ENCODE assay signal across 12 cellular contexts in genomic region chr3:183159319-183159718, GRCh38. TPM values are rescaled to one million over a fixed set of nuclear protein-coding genes. Genes with fewer than 3 reads are reported as not detected.
A peak's percentile ranks its signal among the peaks of the same experiment; 100 is the strongest.
DNase-seq lines count a peak whose midpoint lies in the region; ATAC-seq and TF ChIP-seq lines count a peak whose summit lies in the region.
"Had no signal": no experiment of that assay in that cellular context is flagged by ENCODE, and none has a peak within 500 bp of the region (broad histone marks: within the 10 kb centered on the region; RNA-seq: fewer than 3 reads in every experiment).

No MANE protein-coding gene starts in this region.

- H3K27me3 ChIP-seq in neural progenitor cell: peaks cover 43% of the 10 kb centered on the region
- H3K27me3 ChIP-seq: ovary had no signal

- peak; percentile 67 for DNase-seq in activated CD4-positive, alpha-beta T cell treated with anti-CD3 and anti-CD28 coated beads, Interleukin-2, amount 10 ng/mL, durations not matched to agents 24 days and 14 days
- DNase-seq in activated CD4-positive, alpha-beta T cell treated with anti-CD3 and anti-CD28 coated beads, Interleukin-2, amount 50 U/mL, for 48 hours: no peak
- peak; percentile 14 for DNase-seq in HT-29 (ENCODE audit: low spot score)
- no peak for DNase-seq in neural progenitor cell (ENCODE audit: low spot score)
- no peak for DNase-seq in activated CD8-positive, alpha-beta memory T cell treated with anti-CD3 and anti-CD28 coated beads for 24 hours
- DNase-seq: IMR-90, ovary had no signal

- no peak overlapping the region for H2AFZ ChIP-seq in neural progenitor cell (replicated peaks)

- H3K4me3 Mint-ChIP-seq in activated CD4-positive, alpha-beta T cell treated with anti-CD3 and anti-CD28 coated beads, Interleukin-2, amount 10 ng/mL, durations not matched to agents 24 days and 14 days: peak overlapping the region; percentile 44
- no peak overlapping the region for H3K4me3 Mint-ChIP-seq in activated naive CD8-positive, alpha-beta T cell
- no peak overlapping the region for H3K4me3 Mint-ChIP-seq in neural progenitor cell
- H3K4me3 Mint-ChIP-seq: CD14-positive monocyte had no signal

- H3K9me3 Mint-ChIP-seq in activated CD4-positive, alpha-beta T cell treated with anti-CD3 and anti-CD28 coated beads, Interleukin-2, amount 10 ng/mL, durations not matched to agents 24 days and 14 days: no peaks in the 10 kb centered on the region
- no peaks in the 10 kb centered on the region for H3K9me3 Mint-ChIP-seq in activated naive CD8-positive, alpha-beta T cell (ENCODE audit: low read depth)
- H3K9me3 Mint-ChIP-seq in neural progenitor cell: no peaks in the 10 kb centered on the region

- H3K27ac Mint-ChIP-seq in activated CD4-positive, alpha-beta T cell treated with anti-CD3 and anti-CD28 coated beads, Interleukin-2, amount 10 ng/mL, durations not matched to agents 24 days and 14 days: peak overlapping the region; percentile 81
- H3K27ac Mint-ChIP-seq in activated naive CD8-positive, alpha-beta T cell: peak overlapping the region; percentile 83
- no peak overlapping the region for H3K27ac Mint-ChIP-seq in neural progenitor cell
- H3K27ac Mint-ChIP-seq: CD14-positive monocyte had no signal

- H3K4me3 ChIP-seq in neural progenitor cell: no peak overlapping the region
- H3K4me3 ChIP-seq: dorsolateral prefrontal cortex, ovary had no signal

- no peaks in the 10 kb centered on the region for H3K79me2 ChIP-seq in neural progenitor cell (ENCODE audit: low read depth)

- H3K4me1 Mint-ChIP-seq in activated CD4-positive, alpha-beta T cell treated with anti-CD3 and anti-CD28 coated beads, Interleukin-2, amount 10 ng/mL, durations not matched to agents 24 days and 14 days: peaks cover 39% of the 10 kb centered on the region
- peaks cover 36% of the 10 kb centered on the region for H3K4me1 Mint-ChIP-seq in activated naive CD8-positive, alpha-beta T cell (ENCODE audit: low read depth)
- peaks cover 8% of the 10 kb centered on the region for H3K4me1 Mint-ChIP-seq in neural progenitor cell

- H3K27me3 Mint-ChIP-seq in activated CD4-positive, alpha-beta T cell treated with anti-CD3 and anti-CD28 coated beads, Interleukin-2, amount 10 ng/mL, durations not matched to agents 24 days and 14 days: no peaks in the 10 kb centered on the region
- H3K27me3 Mint-ChIP-seq in activated naive CD8-positive, alpha-beta T cell: no peaks in the 10 kb centered on the region
- peaks cover 22% of the 10 kb centered on the region for H3K27me3 Mint-ChIP-seq in neural progenitor cell (ENCODE audit: insufficient read depth, low read depth)

- peaks cover 6% of the 10 kb centered on the region for H3K4me1 ChIP-seq in neural progenitor cell

- H3K9ac ChIP-seq in neural progenitor cell: no peak overlapping the region

- no peaks in the 10 kb centered on the region for H3F3A ChIP-seq in neural progenitor cell (ENCODE audit: low read depth)

- no peak overlapping the region for H3K4me2 ChIP-seq in neural progenitor cell

- intact Hi-C loops in activated CD4-positive, alpha-beta T cell treated with anti-CD3 and anti-CD28 coated beads, Interleukin-2, amount 10 ng/mL, durations not matched to agents 24 days and 14 days (cut with micrococcal nuclease): loop anchor here (2.0 to 5.0 kb wide), 4 partner anchors 19 to 367 kb away; partner anchors contain the start of gene ATP11B

- H3K36me3 ChIP-seq in neural progenitor cell: no peaks in the 10 kb centered on the region
- H3K36me3 ChIP-seq: ovary had no signal

- no peaks in the 10 kb centered on the region for H3K9me3 ChIP-seq in neural progenitor cell (ENCODE audit: low read depth)
- H3K9me3 ChIP-seq: ovary had no signal

- peaks cover 10% of the 10 kb centered on the region for H3K36me3 Mint-ChIP-seq in activated CD4-positive, alpha-beta T cell treated with anti-CD3 and anti-CD28 coated beads, Interleukin-2, amount 10 ng/mL, durations not matched to agents 24 days and 14 days (ENCODE audit: low read depth)
- H3K36me3 Mint-ChIP-seq in activated naive CD8-positive, alpha-beta T cell: peaks cover 9% of the 10 kb centered on the region
- H3K36me3 Mint-ChIP-seq in neural progenitor cell: no peaks in the 10 kb centered on the region

- H3K27ac ChIP-seq in neural progenitor cell: no peak overlapping the region
- H3K27ac ChIP-seq: dorsolateral prefrontal cortex, ovary had no signal

- H4K20me1 ChIP-seq in neural progenitor cell (ENCODE audit: low read depth): no peaks in the 10 kb centered on the region

- TF ChIP-seq CTCF in neural progenitor cell (IDR thresholded peaks at IDR 0.05): peak; percentile 6

- ATAC-seq in GM21360 (IDR thresholded peaks at IDR 0.05; ENCODE audit: unreplicated experiment): no peak
- ATAC-seq in GM21786 (IDR thresholded peaks at IDR 0.05; ENCODE audit: unreplicated experiment): no peak

RNA-seq across cellular contexts. Expression of gene LAMP3, which starts 3.2 kb away (rescaled TPM):
- total RNA-seq in activated CD4-positive, alpha-beta T cell treated with anti-CD3 and anti-CD28 coated beads, Interleukin-2, amount 10 ng/mL, durations not matched to agents 24 days and 14 days: 4.1 and 6.1 TPM in 2 replicates
- total RNA-seq in HT-29 (2014; rRNA removed; shearing (Covaris generic)): not detected in 2 replicates
- 0.68 TPM in 1 of 2 replicates, not detected in the other for total RNA-seq in neural progenitor cell (ENCODE audit: low replicate concordance)
- total RNA-seq: IMR-90 had no signal

Comparison
In these comparisons a context has a peak if more than half of its experiments do, and no peak if none do; other contexts are left out.
1. DNase-seq: peak in activated CD4-positive, alpha-beta T cell treated with anti-CD3 and anti-CD28 coated beads, Interleukin-2, amount 10 ng/mL, durations not matched to agents 24 days and 14 days (single experiment) and HT-29 (single experiment); none in activated CD4-positive, alpha-beta T cell treated with anti-CD3 and anti-CD28 coated beads, Interleukin-2, amount 50 U/mL, for 48 hours (0 of 2), neural progenitor cell (single experiment) and activated CD8-positive, alpha-beta memory T cell treated with anti-CD3 and anti-CD28 coated beads for 24 hours (single experiment).